ENCODE assay signal across 2 cellular contexts in the genomic region with DNA sequence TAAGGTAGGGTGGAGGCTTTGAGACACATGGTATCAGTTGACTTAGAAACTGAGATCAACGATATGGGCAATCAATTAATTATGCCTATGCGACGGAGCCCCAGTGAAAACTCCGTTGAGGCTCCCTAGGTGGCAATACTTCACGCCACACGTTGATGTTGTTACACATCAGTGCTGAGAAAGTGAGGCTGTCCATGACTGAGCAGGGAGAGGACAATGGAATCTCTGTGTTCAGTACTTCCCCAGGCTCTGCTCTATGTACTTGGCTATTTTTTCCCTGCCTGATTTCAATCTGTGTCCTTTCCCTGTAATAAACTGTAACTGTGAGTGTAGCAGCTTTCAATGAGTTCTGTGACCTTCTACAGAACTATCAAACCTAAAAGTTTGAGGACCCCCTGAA.
TF ChIP-seq lines count a peak whose summit lies in the region.

No MANE protein-coding gene starts in this region.

TF ChIP-seq in HepG2, 621 proteins besides CTCF, POLR2A, EP300 and RAD21 (continued from another document):
- TF ChIP-seq ZNF232 (CRISPR knock-in tag; IDR thresholded peaks at IDR 0.05; ENCODE audit: borderline replicate concordance) (no peak), ZNF318 (CRISPR knock-in tag; IDR thresholded peaks at IDR 0.05) (no peak), MTA1 (CRISPR knock-in tag; IDR thresholded peaks at IDR 0.05; ENCODE audit: borderline replicate concordance) (no peak), ZBTB1 (CRISPR knock-in tag; IDR thresholded peaks at IDR 0.05; ENCODE audit: borderline replicate concordance) (no peak), ZSCAN21 (CRISPR knock-in tag; IDR thresholded peaks at IDR 0.05; ENCODE audit: borderline replicate concordance) (no peak)
- TF ChIP-seq, protein P1, sequence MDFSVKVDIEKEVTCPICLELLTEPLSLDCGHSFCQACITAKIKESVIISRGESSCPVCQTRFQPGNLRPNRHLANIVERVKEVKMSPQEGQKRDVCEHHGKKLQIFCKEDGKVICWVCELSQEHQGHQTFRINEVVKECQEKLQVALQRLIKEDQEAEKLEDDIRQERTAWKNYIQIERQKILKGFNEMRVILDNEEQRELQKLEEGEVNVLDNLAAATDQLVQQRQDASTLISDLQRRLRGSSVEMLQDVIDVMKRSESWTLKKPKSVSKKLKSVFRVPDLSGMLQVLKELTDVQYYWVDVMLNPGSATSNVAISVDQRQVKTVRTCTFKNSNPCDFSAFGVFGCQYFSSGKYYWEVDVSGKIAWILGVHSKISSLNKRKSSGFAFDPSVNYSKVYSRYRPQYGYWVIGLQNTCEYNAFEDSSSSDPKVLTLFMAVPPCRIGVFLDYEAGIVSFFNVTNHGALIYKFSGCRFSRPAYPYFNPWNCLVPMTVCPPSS (IDR thresholded peaks at IDR 0.05), result no peak

TF ChIP-seq in K562, 482 proteins besides CTCF, POLR2A, EP300 and RAD21 (continued from another document):
- TF ChIP-seq ZBTB17 (CRISPR knock-in tag; IDR thresholded peaks at IDR 0.05), result peak; percentile 74; the same call in 1 of the 2 replicates
